In the genomic region with DNA sequence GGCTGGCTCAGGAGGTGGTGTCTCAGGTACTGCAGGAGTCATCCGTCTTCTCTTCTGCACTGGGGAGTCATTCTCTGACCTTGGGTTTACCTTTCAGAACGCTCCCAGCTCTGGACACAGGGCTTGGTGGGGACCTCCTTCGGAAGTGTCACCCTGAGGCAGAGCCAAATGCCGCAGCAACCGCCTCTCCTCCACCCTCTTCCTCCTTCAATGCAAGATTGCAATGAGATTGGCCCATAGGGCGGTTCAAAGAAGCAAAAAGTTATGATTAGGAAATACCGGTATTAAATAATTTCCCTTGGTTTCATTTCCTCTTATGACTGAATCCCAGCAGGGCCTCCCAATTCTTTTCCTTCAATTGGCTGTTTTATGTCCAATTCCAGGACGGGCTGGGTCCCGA, we compare ENCODE assay signal across 13 cellular contexts.
A peak's percentile ranks its signal among the peaks of the same experiment; 100 is the strongest.
DNase-seq lines count a peak whose midpoint lies in the region; ATAC-seq and TF ChIP-seq lines count a peak whose summit lies in the region.
"Had no signal": no experiment of that assay in that cellular context is flagged by ENCODE, and none has a peak within 500 bp of the region (broad histone marks: within the 10 kb centered on the region; RNA-seq: fewer than 3 reads in every experiment).

No MANE protein-coding gene starts in this region.

- POLR2A ChIA-PET in RWPE1 (lab: Yijun Ruan, JAX; ENCODE audit: low non-redundant PET), result no interaction called here
- POLR2A ChIA-PET in HEK293T (lab: Yijun Ruan, JAX), result no interaction called here

- CTCF ChIA-PET in RWPE1 (lab: Yijun Ruan, JAX) (no interaction called here), HEK293T (lab: Yijun Ruan, JAX) (no interaction called here)

- H3K27me3 Mint-ChIP-seq in CD14-positive monocyte (ENCODE audit: low read depth in 3 of 3), result peaks cover 1 to 8% (median 2%) of the 10 kb centered on the region in 3 donors
- H3K27me3 Mint-ChIP-seq in stimulated activated memory B cell treated with anti-CD40 and anti-IgM and Interleukin-4, amounts not matched to agents 10 μg/mL and 1 μg/mL and 100 μg/mL, for 72 hours, result peaks cover 49% of the 10 kb centered on the region

- peaks cover 72% of the 10 kb centered on the region for H3K4me1 Mint-ChIP-seq in CD14-positive monocyte
- peaks cover 3% of the 10 kb centered on the region for H3K4me1 Mint-ChIP-seq in stimulated activated memory B cell treated with anti-CD40 and anti-IgM and Interleukin-4, amounts not matched to agents 10 μg/mL and 1 μg/mL and 100 μg/mL, for 72 hours

- H3K4me1 ChIP-seq in foreskin keratinocyte, result peaks cover 34% of the 10 kb centered on the region

- H3K27ac ChIP-seq in RWPE1, result peak overlapping the region; percentile 56
- peak overlapping the region; percentile 71 for H3K27ac ChIP-seq in foreskin keratinocyte
- H3K27ac ChIP-seq: hepatocyte had no signal

- H3K27ac Mint-ChIP-seq in CD14-positive monocyte, result peak overlapping the region; percentile 90 to 97 (median 96)
- H3K27ac Mint-ChIP-seq in stimulated activated memory B cell treated with anti-CD40 and anti-IgM and Interleukin-4, amounts not matched to agents 10 μg/mL and 1 μg/mL and 100 μg/mL, for 72 hours, result no peak overlapping the region

- H3K27me3 ChIP-seq in foreskin keratinocyte, result no peaks in the 10 kb centered on the region
- H3K27me3 ChIP-seq: hepatocyte had no signal

- peak; percentile 43 for ATAC-seq in foreskin keratinocyte
- peak; percentile 50 for ATAC-seq in omental fat pad (ENCODE audit: low FRiP score)
- no peak for ATAC-seq in HG03439 (IDR thresholded peaks at IDR 0.05; ENCODE audit: unreplicated experiment)
- ATAC-seq in stimulated activated memory B cell treated with anti-CD40 and anti-IgM and Interleukin-4, amounts not matched to agents 10 μg/mL and 1 μg/mL and 100 μg/mL, for 72 hours, result no peak

- peaks cover 0 to 3% (median 0%) of the 10 kb centered on the region in 7 donors for H3K9me3 Mint-ChIP-seq in CD14-positive monocyte
- no peaks in the 10 kb centered on the region for H3K9me3 Mint-ChIP-seq in stimulated activated memory B cell treated with anti-CD40 and anti-IgM and Interleukin-4, amounts not matched to agents 10 μg/mL and 1 μg/mL and 100 μg/mL, for 72 hours

- TF ChIP-seq CTCF in CD14-positive monocyte (IDR thresholded peaks at IDR 0.05) (no peak), RWPE1 (conservative IDR thresholded peaks at IDR 0.05; ENCODE audit: low read depth) (no peak), foreskin keratinocyte (conservative IDR thresholded peaks at IDR 0.05) (no peak), omental fat pad (IDR thresholded peaks at IDR 0.05) (no peak)

- H3K36me3 Mint-ChIP-seq in CD14-positive monocyte, result peaks cover 11 to 16% of the 10 kb centered on the region in 2 donors
- no peaks in the 10 kb centered on the region for H3K36me3 Mint-ChIP-seq in stimulated activated memory B cell treated with anti-CD40 and anti-IgM and Interleukin-4, amounts not matched to agents 10 μg/mL and 1 μg/mL and 100 μg/mL, for 72 hours

- DNase-seq in CD14-positive monocyte (ENCODE audit: low spot score), result peak; percentile 84
- DNase-seq in RWPE1 (ENCODE audit: low spot score), result no peak
- DNase-seq in foreskin keratinocyte, result peak; percentile 22 to 55
- DNase-seq in omental fat pad (ENCODE audit: low spot score), result no peak
- DNase-seq in HEK293T (ENCODE audit: extremely low spot score), result no peak
- no peak for DNase-seq in stimulated activated CD4-positive, alpha-beta T cell treated with anti-CD3 and anti-CD28 coated beads, Interleukin-1b, Interleukin-23, amount 100 ng/mL, for 48 hours
- DNase-seq: activated CD4-positive, alpha-beta T cell treated with anti-CD3 and anti-CD28 coated beads for 4 hours; DND-41; occipital lobe; T-helper 1 cell had no signal

- H3K4me3 Mint-ChIP-seq in CD14-positive monocyte, result peak overlapping the region; percentile 50 to 78
- no peak overlapping the region for H3K4me3 Mint-ChIP-seq in stimulated activated memory B cell treated with anti-CD40 and anti-IgM and Interleukin-4, amounts not matched to agents 10 μg/mL and 1 μg/mL and 100 μg/mL, for 72 hours

- intact Hi-C loops in CD14-positive monocyte (cut with micrococcal nuclease), result loop anchor here (1.0 to 10.0 kb wide), 4 partner anchors 39 to 126 kb away; no protein-coding TSS in a partner anchor

TF ChIP-seq in HEK293T, 16 proteins besides CTCF, POLR2A, EP300 and RAD21:
- no peak for TF ChIP-seq SUZ12 (IDR thresholded peaks at IDR 0.05)
- TF ChIP-seq NFRKB (IDR thresholded peaks at IDR 0.05), result no peak
- no peak for TF ChIP-seq CTBP1 (IDR thresholded peaks at IDR 0.05; ENCODE audit: borderline replicate concordance)
- TF ChIP-seq PKNOX1 (IDR thresholded peaks at IDR 0.05), result no peak
- no peak for TF ChIP-seq ZNF384 (IDR thresholded peaks at IDR 0.05)
- no peak for TF ChIP-seq FOXM1 (IDR thresholded peaks at IDR 0.05; ENCODE audit: borderline replicate concordance)
- TF ChIP-seq HDGF (IDR thresholded peaks at IDR 0.05; ENCODE audit: borderline replicate concordance), result no peak
- no peak for TF ChIP-seq L3MBTL2 (conservative IDR thresholded peaks at IDR 0.05)
- TF ChIP-seq ARNT (IDR thresholded peaks at IDR 0.05), result no peak
- TF ChIP-seq BHLHE40 (IDR thresholded peaks at IDR 0.05; ENCODE audit: borderline replicate concordance), result no peak

Comparison
In these comparisons a context has a peak if more than half of its experiments do, and no peak if none do; other contexts are left out.
1. DNase-seq: peak in CD14-positive monocyte (single experiment) and foreskin keratinocyte (2 of 2); none in RWPE1 (single experiment), omental fat pad (single experiment), HEK293T (single experiment) and stimulated activated CD4-positive, alpha-beta T cell treated with anti-CD3 and anti-CD28 coated beads, Interleukin-1b, Interleukin-23, amount 100 ng/mL, for 48 hours (single experiment).
2. ATAC-seq: peak in foreskin keratinocyte (single experiment) and omental fat pad (single experiment); none in HG03439 (single experiment) and stimulated activated memory B cell treated with anti-CD40 and anti-IgM and Interleukin-4, amounts not matched to agents 10 μg/mL and 1 μg/mL and 100 μg/mL, for 72 hours (single experiment).